In genomic region chr16:3861808-3862451, GRCh38 we compare ENCODE assay signal across 8 cellular contexts. TPM values are rescaled to one million over a fixed set of nuclear protein-coding genes. Genes with fewer than 3 reads are reported as not detected.
DNase-seq lines count a peak whose midpoint lies in the region; ATAC-seq, FAIRE-seq and TF ChIP-seq lines count a peak whose summit lies in the region.

No MANE protein-coding gene starts in this region.

- CTCF ChIA-PET in K562 (lab: Yijun Ruan, JAX; ENCODE audit: low intra/inter-chr PET ratio): no interaction called here

- DNase-seq in LHCN-M2 (ENCODE audit: low read depth) (peak; percentile 34), K562 (ENCODE audit: extremely low read depth in 1 of 4, low spot score in 3 of 4) (peak; percentile 38 to 78 (median 56)), natural killer cell (no peak), HuH-7 (ENCODE audit: low spot score) (no peak)
- no peak for DNase-seq in activated CD8-positive, alpha-beta memory T cell treated with anti-CD3 and anti-CD28 coated beads, Interleukin-2, amount 50 U/mL, for 48 hours

- no peak for TF ChIP-seq RAD21 in K562 (CRISPR knock-in tag; conservative IDR thresholded peaks at IDR 0.05 in 1 of 2, IDR thresholded peaks at IDR 0.05 in 1 of 2)

- POLR2A ChIA-PET in K562 (lab: Yijun Ruan, JAX): interaction anchor here (1.5 to 7.7 kb wide), 2 partner anchors 11 to 14 kb away, joined by 7 to 86 read pairs; no protein-coding TSS in a partner anchor

- H3K9me3 Mint-ChIP-seq in natural killer cell: no peaks in the 10 kb centered on the region

- H3K4me2 ChIP-seq in DOHH2 (ENCODE audit: low read length) (peak overlapping the region; percentile 51), K562 (ENCODE audit: insufficient read depth, low read length) (peak overlapping the region; percentile 69)

- H3K79me2 ChIP-seq in DOHH2 (ENCODE audit: control insufficient read depth, low read length) (peaks cover 100% of the 10 kb centered on the region), K562 (ENCODE audit: control insufficient read depth, insufficient read depth, low read length) (peaks cover 95% of the 10 kb centered on the region)

- H3K9me3 ChIP-seq in DOHH2 (ENCODE audit: control insufficient read depth, insufficient read depth, low read length) (no peaks in the 10 kb centered on the region), K562 (replicated peaks; ENCODE audit: control insufficient read depth, insufficient read depth, low read depth, low read length) (no peaks in the 10 kb centered on the region)

- TF ChIP-seq CTCF in DOHH2 (IDR thresholded peaks at IDR 0.05; ENCODE audit: low read depth, low read length, poor library complexity, severe bottlenecking): no peak
- no peak for TF ChIP-seq CTCF in K562 (IDR thresholded peaks at IDR 0.05 in 2 of 3, conservative IDR thresholded peaks at IDR 0.05 in 1 of 3; ENCODE audit: insufficient read depth in 2 of 3, low read depth in 1 of 3, low read length in 3 of 3)
- TF ChIP-seq CTCF in natural killer cell (IDR thresholded peaks at IDR 0.05): no peak

- peak overlapping the region; percentile 35 to 73; a peak in 2 of 4 replicates for H3K9ac ChIP-seq in K562 (ENCODE audit: insufficient read depth in 1 of 2, low read depth in 2 of 2, low read length in 2 of 2)

- H3K4me1 Mint-ChIP-seq in natural killer cell: peaks cover 88% of the 10 kb centered on the region in 2 donors

- no peaks in the 10 kb centered on the region for H3K27me3 Mint-ChIP-seq in natural killer cell (ENCODE audit: low read depth in 2 of 2)

- peak overlapping the region; percentile 14 for H3K4me3 ChIP-seq in DOHH2 (ENCODE audit: low read length)
- H3K4me3 ChIP-seq in K562: no peak overlapping the region

- ATAC-seq in K562: peak; percentile 93
- ATAC-seq in natural killer cell: peak; percentile 23 to 46 (median 32)
- ATAC-seq in GM21526 (IDR thresholded peaks at IDR 0.05; ENCODE audit: low FRiP score, unreplicated experiment): no peak
- no peak for ATAC-seq in GM21360 (IDR thresholded peaks at IDR 0.05; ENCODE audit: unreplicated experiment)

- peaks cover 3% of the 10 kb centered on the region; the same call in 1 of the 2 replicates for H3F3A ChIP-seq in DOHH2 (ENCODE audit: control insufficient read depth, insufficient read depth)

- 25% methylated on average over 12 of the region's 12 CpGs for WGBS in K562 (ENCODE audit: insufficient coverage, low coverage, missing lambda C conversion rate)

- no peaks in the 10 kb centered on the region for H3K36me3 Mint-ChIP-seq in natural killer cell

- H3K9me1 ChIP-seq in K562 (ENCODE audit: control insufficient read depth, insufficient read depth, low read length): peaks cover 5% of the 10 kb centered on the region

- H3K36me3 ChIP-seq in DOHH2 (ENCODE audit: control insufficient read depth, low read length) (0 out of 2 replicates have a peak, but pooled peaks cover 3% of the 10 kb centered on the region), K562 (ENCODE audit: control insufficient read depth, insufficient read depth, low read length) (no peaks in the 10 kb centered on the region)

- peak overlapping the region; percentile 54 for H2AFZ ChIP-seq in K562 (ENCODE audit: low read depth, low read length)

- FAIRE-seq in K562 (lab: Jason Lieb, UNC): no peak

- peak overlapping the region; percentile 61 to 63 for H3K27ac Mint-ChIP-seq in natural killer cell

- H4K20me1 ChIP-seq in DOHH2 (ENCODE audit: control insufficient read depth, insufficient read depth, low read depth, low read length): peaks cover 36% of the 10 kb centered on the region
- peaks cover 21% of the 10 kb centered on the region for H4K20me1 ChIP-seq in K562 (replicated peaks; ENCODE audit: control insufficient read depth, insufficient read depth, low read length)

- no peak for TF ChIP-seq EP300 in K562 (IDR thresholded peaks at IDR 0.05; ENCODE audit: low read length)

- in situ Hi-C loops in K562 (cut with MboI): no loop called here

- BruUV-seq in K562 (replicated peaks; lab: Mats Ljungman, UMichigan): no TSS peak

- H3K27me3 ChIP-seq in DOHH2 (ENCODE audit: control insufficient read depth, low read length) (no peaks in the 10 kb centered on the region), K562 (ENCODE audit: control insufficient read depth in 2 of 2, insufficient read depth in 2 of 2, low read length in 2 of 2) (no peaks in the 10 kb centered on the region)

- peaks cover 69% of the 10 kb centered on the region for H3K4me1 ChIP-seq in DOHH2 (ENCODE audit: control insufficient read depth, low read length)
- peaks cover 25 to 27% of the 10 kb centered on the region in 2 experiments for H3K4me1 ChIP-seq in K562 (replicated peaks in 1 of 2; ENCODE audit: control insufficient read depth in 2 of 2, insufficient read depth in 2 of 2, low read length in 2 of 2)

- TF ChIP-seq POLR2A in K562 (conservative IDR thresholded peaks at IDR 0.05): no peak

- H3K9me2 ChIP-seq in DOHH2 (replicated peaks; ENCODE audit: control insufficient read depth, low read length): no peaks in the 10 kb centered on the region

- H3K27ac ChIP-seq in DOHH2 (ENCODE audit: low read depth, low read length) (no peak overlapping the region), K562 (ENCODE audit: extremely low read depth, low read depth, low read length) (peak overlapping the region; percentile 33; the same call in 2 of the 3 replicates)

- H3K4me3 Mint-ChIP-seq in natural killer cell: peak overlapping the region; percentile 40

- intact Hi-C loops in K562 (cut with micrococcal nuclease) (no loop called here), natural killer cell (cut with micrococcal nuclease) (loop anchor here (5.0 kb wide), 1 partner anchor 45 kb away; no protein-coding TSS in a partner anchor)

TF ChIP-seq in K562, 482 proteins besides CTCF, POLR2A, EP300 and RAD21 (continues in another document):
- TF ChIP-seq CXXC5 (CRISPR knock-in tag; IDR thresholded peaks at IDR 0.05): no peak
- no peak for TF ChIP-seq ZBTB34 (CRISPR knock-in tag; IDR thresholded peaks at IDR 0.05)
- no peak for TF ChIP-seq ZSCAN29 (IDR thresholded peaks at IDR 0.05)
- no peak for TF ChIP-seq ZNF766 (CRISPR knock-in tag; conservative IDR thresholded peaks at IDR 0.05)
- no peak for TF ChIP-seq XRCC3 (IDR thresholded peaks at IDR 0.05)
- TF ChIP-seq WHSC1 (IDR thresholded peaks at IDR 0.05; ENCODE audit: low read length): no peak
- TF ChIP-seq IRF2 (CRISPR knock-in tag; IDR thresholded peaks at IDR 0.05): no peak
- TF ChIP-seq CHD1 (IDR thresholded peaks at IDR 0.05; ENCODE audit: low read length): no peak
- no peak for TF ChIP-seq PHB (CRISPR knock-in tag; IDR thresholded peaks at IDR 0.05)
- TF ChIP-seq ZNF175 (CRISPR knock-in tag; IDR thresholded peaks at IDR 0.05; ENCODE audit: low read depth): no peak
- TF ChIP-seq LARP7 (IDR thresholded peaks at IDR 0.05): no peak
- no peak for TF ChIP-seq ZNF445 (CRISPR knock-in tag; IDR thresholded peaks at IDR 0.05; ENCODE audit: low read depth)
- TF ChIP-seq ZNF398 (CRISPR knock-in tag; IDR thresholded peaks at IDR 0.05): no peak

RNA-seq across cellular contexts. Expression of gene CREBBP, which starts 18.6 kb away (rescaled TPM):
- 7.6 and 11.3 TPM in 2 replicates for total RNA-seq in LHCN-M2 (2014; rRNA removed)
- 12.6 TPM for polyA plus RNA-seq in LHCN-M2 (2012)
- 118 and 129 TPM in 2 replicates for total RNA-seq in K562 (2011; cell fraction: chromatin; rRNA removed; ENCODE audit: low replicate concordance)
- total RNA-seq in K562 (2011; cell fraction: nucleolus; rRNA removed): 52.7 and 61.3 TPM in 2 replicates
- total RNA-seq in K562 (2011; cell fraction: nucleoplasm; rRNA removed): 58.0 and 84.6 TPM in 2 replicates
- total RNA-seq in K562 (2014; rRNA removed): 9.4 and 9.7 TPM in 2 replicates
- 5.6 and 8.9 TPM in 2 replicates for total RNA-seq in K562 (2014; rRNA removed; fragmentation: Illumina TruSeq; extraction: Trizol)
- total RNA-seq in K562 (2015; rRNA removed; fragmentation: Illumina TruSeq; extraction: Trizol): 5.4 and 6.3 TPM in 2 replicates
- 22.3 and 24.8 TPM in 2 replicates for total RNA-seq in K562 (2021)
- 2.6 and 4.1 TPM in 2 replicates for polyA plus RNA-seq in K562 (2011; rRNA removed)
- 2.6 and 2.8 TPM in 2 replicates for polyA plus RNA-seq in K562 (2011; cell fraction: cytosol; rRNA removed)
- polyA plus RNA-seq in K562 (2011; cell fraction: nucleus; rRNA removed): 12.7 and 15.9 TPM in 2 replicates
- 8.9 and 10.8 TPM in 2 replicates for polyA plus RNA-seq in K562 (2012)
- polyA plus RNA-seq in K562 (2014; fragmentation: Illumina TruSeq; extraction: Trizol): 13.2 and 13.8 TPM in 2 replicates
- 1 to 10 TPM in 1 of 2 experiments, under 1 TPM in 1; 0.70 to 2.5 TPM for polyA plus RNA-seq in K562 (2014; fragmentation: Nextera tagmentation; extraction: Ambion mirVana)
- polyA plus RNA-seq in K562 (2014; rRNA removed): 6.8 and 7.4 TPM in 2 replicates
- 9.9 and 15.2 TPM in 2 replicates for polyA minus RNA-seq in K562 (2011; rRNA and poly(A)+ RNA removed)
- polyA minus RNA-seq in K562 (2011; cell fraction: cytosol; rRNA and poly(A)+ RNA removed): 20.4 and 22.6 TPM in 2 replicates
- polyA minus RNA-seq in K562 (2011; cell fraction: nucleus; rRNA and poly(A)+ RNA removed): 16.2 and 23.5 TPM in 2 replicates
- 100 to 1,000 TPM; 197 to 234 (median 224) TPM for total RNA-seq in natural killer cell

Comparison
In these comparisons a context has a peak if more than half of its experiments do, and no peak if none do; other contexts are left out.
1. DNase-seq: peak in LHCN-M2 (single experiment) and K562 (4 of 4); none in natural killer cell (single experiment), activated CD8-positive, alpha-beta memory T cell treated with anti-CD3 and anti-CD28 coated beads, Interleukin-2, amount 50 U/mL, for 48 hours (single experiment) and HuH-7 (single experiment).
2. ATAC-seq: peak in K562 (single experiment) and natural killer cell (3 of 3); none in GM21526 (single experiment) and GM21360 (single experiment).